ENCODE assay signal across 1 cellular context in the genomic region with DNA sequence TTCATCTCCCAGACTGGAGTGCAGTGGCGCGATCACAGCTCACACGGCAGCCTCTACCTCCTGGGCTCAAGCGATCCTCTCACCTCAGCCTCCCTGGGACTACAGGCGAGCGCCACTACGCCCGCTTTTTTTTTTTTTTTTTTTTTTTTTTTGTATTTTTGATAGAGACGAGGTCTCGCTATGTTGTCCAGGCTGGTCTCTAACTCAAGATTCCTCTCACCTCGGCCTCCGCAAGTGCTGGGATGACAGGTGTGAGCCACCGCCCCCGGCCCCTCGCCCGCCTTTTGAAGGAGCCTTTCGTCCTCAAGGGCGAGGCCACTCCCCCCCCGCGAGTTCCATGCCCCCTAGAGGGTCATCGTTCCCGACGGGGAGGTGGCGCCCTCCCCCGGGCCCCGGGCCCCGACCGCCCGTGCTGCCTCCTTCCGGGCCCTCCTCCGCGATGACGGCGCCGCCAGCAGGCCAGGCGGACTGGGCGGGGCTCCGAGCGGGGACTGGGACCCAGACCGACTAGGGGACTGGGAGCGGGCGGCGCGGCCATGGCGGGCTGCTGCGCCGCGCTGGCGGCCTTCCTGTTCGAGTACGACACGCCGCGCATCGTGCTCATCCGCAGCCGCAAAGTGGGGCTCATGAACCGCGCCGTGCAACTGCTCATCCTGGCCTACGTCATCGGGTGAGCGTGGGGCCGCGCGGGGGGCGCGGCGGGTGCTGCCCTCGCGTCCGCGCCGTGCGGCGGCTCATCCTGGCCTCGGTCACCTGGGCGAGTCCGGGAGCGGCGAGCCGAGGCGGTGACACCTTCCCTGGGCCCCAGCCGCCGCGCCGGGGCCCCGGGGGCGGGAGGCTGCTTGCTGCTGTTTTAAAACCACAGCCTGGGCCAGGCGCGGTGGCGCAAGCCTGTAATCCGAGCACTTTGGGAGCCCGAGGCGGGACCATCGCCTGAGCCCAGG.
A peak's percentile ranks its signal among the peaks of the same experiment; 100 is the strongest.
TF ChIP-seq lines count a peak whose summit lies in the region.

A gene with protein sequence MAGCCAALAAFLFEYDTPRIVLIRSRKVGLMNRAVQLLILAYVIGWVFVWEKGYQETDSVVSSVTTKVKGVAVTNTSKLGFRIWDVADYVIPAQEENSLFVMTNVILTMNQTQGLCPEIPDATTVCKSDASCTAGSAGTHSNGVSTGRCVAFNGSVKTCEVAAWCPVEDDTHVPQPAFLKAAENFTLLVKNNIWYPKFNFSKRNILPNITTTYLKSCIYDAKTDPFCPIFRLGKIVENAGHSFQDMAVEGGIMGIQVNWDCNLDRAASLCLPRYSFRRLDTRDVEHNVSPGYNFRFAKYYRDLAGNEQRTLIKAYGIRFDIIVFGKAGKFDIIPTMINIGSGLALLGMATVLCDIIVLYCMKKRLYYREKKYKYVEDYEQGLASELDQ (plus strand): TSS at position 501 of the 944 bp plus-strand sequence. CDS start 36 bp downstream, at position 537.

TF ChIP-seq in H1, 55 proteins besides CTCF, POLR2A, EP300 and RAD21:
- TF ChIP-seq, protein P1, sequence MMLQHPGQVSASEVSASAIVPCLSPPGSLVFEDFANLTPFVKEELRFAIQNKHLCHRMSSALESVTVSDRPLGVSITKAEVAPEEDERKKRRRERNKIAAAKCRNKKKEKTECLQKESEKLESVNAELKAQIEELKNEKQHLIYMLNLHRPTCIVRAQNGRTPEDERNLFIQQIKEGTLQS (IDR thresholded peaks at IDR 0.05; ENCODE audit: insufficient read depth, low read depth, low read length), result no peak
- TF ChIP-seq JUN (IDR thresholded peaks at IDR 0.05; ENCODE audit: low read depth, low read length) (no peak), SIN3A (conservative IDR thresholded peaks at IDR 0.05 in 1 of 2, IDR thresholded peaks at IDR 0.05 in 1 of 2; ENCODE audit: low read depth in 1 of 2, low read length in 2 of 2) (0 out of 4 replicates have a peak, but pooled peaks of 1 of the 2 experiments have one; percentile 27), SRF (IDR thresholded peaks at IDR 0.05; ENCODE audit: low read depth, low read length) (no peak), KDM1A (IDR thresholded peaks at IDR 0.05; ENCODE audit: borderline replicate concordance, low read length) (peak; percentile 88; the same call in 1 of the 2 replicates), ZNF274 (IDR thresholded peaks at IDR 0.05; ENCODE audit: borderline replicate concordance, extremely low read depth, low read length) (no peak), ASH2L (IDR thresholded peaks at IDR 0.05; ENCODE audit: low read length) (peak; percentile 61), PHF8 (conservative IDR thresholded peaks at IDR 0.05; ENCODE audit: low read depth, low read length) (peak; percentile 98), TAF1 (IDR thresholded peaks at IDR 0.05; ENCODE audit: low read depth, low read length) (peak; percentile 79), CHD1 (IDR thresholded peaks at IDR 0.05; ENCODE audit: low read depth, low read length) (no peak), YY1 (IDR thresholded peaks at IDR 0.05; ENCODE audit: low read depth, low read length) (peak; percentile 86), POLR2AphosphoS5 (IDR thresholded peaks at IDR 0.05; ENCODE audit: low read depth, low read length) (peak; percentile 82), KDM4A (IDR thresholded peaks at IDR 0.05; ENCODE audit: low read depth, low read length, severe bottlenecking) (peak; percentile 98), TAF7 (optimal IDR thresholded peaks at IDR 0.05; ENCODE audit: borderline replicate concordance, low read depth, low read length) (peak; percentile 79), TBP (IDR thresholded peaks at IDR 0.05; ENCODE audit: low read depth, low read length) (peak; percentile 64), POU5F1 (IDR thresholded peaks at IDR 0.05; ENCODE audit: low read depth, low read length) (no peak)
- TF ChIP-seq, protein P2, sequence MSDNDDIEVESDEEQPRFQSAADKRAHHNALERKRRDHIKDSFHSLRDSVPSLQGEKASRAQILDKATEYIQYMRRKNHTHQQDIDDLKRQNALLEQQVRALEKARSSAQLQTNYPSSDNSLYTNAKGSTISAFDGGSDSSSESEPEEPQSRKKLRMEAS (IDR thresholded peaks at IDR 0.05), result peak; percentile 55; the same call in 1 of the 2 replicates
